In the genomic region with DNA sequence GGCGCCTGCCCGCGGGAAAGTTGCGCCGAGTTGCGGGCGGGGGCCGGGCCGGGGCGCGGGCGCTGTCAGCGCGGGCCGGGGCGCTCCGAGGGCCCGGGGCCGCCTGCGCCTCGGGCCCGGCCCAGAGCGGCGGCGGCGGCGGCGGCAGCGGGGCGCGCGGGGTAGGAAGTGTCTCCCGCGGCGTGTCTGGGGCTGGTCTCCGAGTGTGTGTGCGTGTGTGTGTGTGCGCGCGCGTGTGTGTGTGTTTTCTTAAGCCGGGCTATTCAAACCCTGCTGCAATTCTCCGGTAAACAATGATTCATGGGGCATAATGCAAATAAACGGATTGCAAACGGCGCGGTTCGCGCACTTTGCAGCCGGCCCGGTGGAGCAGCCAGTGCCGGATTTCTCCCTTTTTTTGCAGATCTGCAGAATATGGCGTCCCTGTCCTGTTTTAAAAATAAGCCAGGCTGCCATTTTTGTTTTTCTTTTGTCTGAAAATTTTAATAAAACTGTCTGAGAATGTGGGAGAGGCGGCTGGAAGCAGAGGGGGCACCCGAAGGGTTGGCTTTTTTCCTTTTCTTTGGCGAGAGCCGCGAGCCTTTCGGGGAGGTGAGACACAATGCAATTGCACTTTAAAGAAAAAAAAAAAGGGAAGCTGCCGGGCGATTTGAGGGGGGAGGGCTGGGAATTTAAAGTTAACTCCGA, we compare ENCODE assay signal across 1 cellular context.
TF ChIP-seq lines count a peak whose summit lies in the region.

No MANE protein-coding gene starts in this region.

TF ChIP-seq in GM23338, 12 proteins besides CTCF, POLR2A, EP300 and RAD21 (continued from another document):
- TF ChIP-seq, protein P1, sequence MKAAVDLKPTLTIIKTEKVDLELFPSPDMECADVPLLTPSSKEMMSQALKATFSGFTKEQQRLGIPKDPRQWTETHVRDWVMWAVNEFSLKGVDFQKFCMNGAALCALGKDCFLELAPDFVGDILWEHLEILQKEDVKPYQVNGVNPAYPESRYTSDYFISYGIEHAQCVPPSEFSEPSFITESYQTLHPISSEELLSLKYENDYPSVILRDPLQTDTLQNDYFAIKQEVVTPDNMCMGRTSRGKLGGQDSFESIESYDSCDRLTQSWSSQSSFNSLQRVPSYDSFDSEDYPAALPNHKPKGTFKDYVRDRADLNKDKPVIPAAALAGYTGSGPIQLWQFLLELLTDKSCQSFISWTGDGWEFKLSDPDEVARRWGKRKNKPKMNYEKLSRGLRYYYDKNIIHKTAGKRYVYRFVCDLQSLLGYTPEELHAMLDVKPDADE (IDR thresholded peaks at IDR 0.05), result no peak
- TF ChIP-seq, protein P2, sequence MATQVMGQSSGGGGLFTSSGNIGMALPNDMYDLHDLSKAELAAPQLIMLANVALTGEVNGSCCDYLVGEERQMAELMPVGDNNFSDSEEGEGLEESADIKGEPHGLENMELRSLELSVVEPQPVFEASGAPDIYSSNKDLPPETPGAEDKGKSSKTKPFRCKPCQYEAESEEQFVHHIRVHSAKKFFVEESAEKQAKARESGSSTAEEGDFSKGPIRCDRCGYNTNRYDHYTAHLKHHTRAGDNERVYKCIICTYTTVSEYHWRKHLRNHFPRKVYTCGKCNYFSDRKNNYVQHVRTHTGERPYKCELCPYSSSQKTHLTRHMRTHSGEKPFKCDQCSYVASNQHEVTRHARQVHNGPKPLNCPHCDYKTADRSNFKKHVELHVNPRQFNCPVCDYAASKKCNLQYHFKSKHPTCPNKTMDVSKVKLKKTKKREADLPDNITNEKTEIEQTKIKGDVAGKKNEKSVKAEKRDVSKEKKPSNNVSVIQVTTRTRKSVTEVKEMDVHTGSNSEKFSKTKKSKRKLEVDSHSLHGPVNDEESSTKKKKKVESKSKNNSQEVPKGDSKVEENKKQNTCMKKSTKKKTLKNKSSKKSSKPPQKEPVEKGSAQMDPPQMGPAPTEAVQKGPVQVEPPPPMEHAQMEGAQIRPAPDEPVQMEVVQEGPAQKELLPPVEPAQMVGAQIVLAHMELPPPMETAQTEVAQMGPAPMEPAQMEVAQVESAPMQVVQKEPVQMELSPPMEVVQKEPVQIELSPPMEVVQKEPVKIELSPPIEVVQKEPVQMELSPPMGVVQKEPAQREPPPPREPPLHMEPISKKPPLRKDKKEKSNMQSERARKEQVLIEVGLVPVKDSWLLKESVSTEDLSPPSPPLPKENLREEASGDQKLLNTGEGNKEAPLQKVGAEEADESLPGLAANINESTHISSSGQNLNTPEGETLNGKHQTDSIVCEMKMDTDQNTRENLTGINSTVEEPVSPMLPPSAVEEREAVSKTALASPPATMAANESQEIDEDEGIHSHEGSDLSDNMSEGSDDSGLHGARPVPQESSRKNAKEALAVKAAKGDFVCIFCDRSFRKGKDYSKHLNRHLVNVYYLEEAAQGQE (IDR thresholded peaks at IDR 0.05; ENCODE audit: unreplicated experiment), result no peak
